In genomic region chr2:170813611-170814550, GRCh38 we compare ENCODE assay signal across 9 cellular contexts. TPM values are rescaled to one million over a fixed set of nuclear protein-coding genes. Genes with fewer than 3 reads are reported as not detected.
DNase-seq lines count a peak whose midpoint lies in the region; ATAC-seq, FAIRE-seq and TF ChIP-seq lines count a peak whose summit lies in the region.
"Had no signal": no experiment of that assay in that cellular context is flagged by ENCODE, and none has a peak within 500 bp of the region (broad histone marks: within the 10 kb centered on the region; RNA-seq: fewer than 3 reads in every experiment).

No MANE protein-coding gene starts in this region.

- H3K4me3 ChIP-seq in H7 (ENCODE audit: insufficient read depth, low read depth, low read length) (peak overlapping the region; percentile 33), iPS-15b (ENCODE audit: low read depth, low read length) (peak overlapping the region; percentile 62)

- TF ChIP-seq CTCF in D721Med (IDR thresholded peaks at IDR 0.05; ENCODE audit: insufficient read depth, missing control alignments): no peak

- peak; percentile 19; the same call in 1 of the 3 replicates for ATAC-seq in SK-N-SH treated with all-trans-retinoic acid at 6 μM for 48 hours
- ATAC-seq: left colon had no signal

- no peaks in the 10 kb centered on the region for H3K9me3 ChIP-seq in iPS-15b (ENCODE audit: control insufficient read depth, insufficient read depth, low read length)

- H3K9ac ChIP-seq in iPS-15b (ENCODE audit: low read depth, low read length): no peak overlapping the region

- H3K36me3 ChIP-seq in H7 (replicated peaks; ENCODE audit: control insufficient read depth, insufficient read depth, low read length): no peaks in the 10 kb centered on the region
- no peaks in the 10 kb centered on the region for H3K36me3 ChIP-seq in iPS-15b (ENCODE audit: control insufficient read depth, insufficient read depth, low read length)

- H3K27me3 ChIP-seq in H7 (ENCODE audit: control insufficient read depth, insufficient read depth, low read length) (peaks cover 57% of the 10 kb centered on the region), iPS-15b (ENCODE audit: control insufficient read depth, insufficient read depth, low read length) (peaks cover 56% of the 10 kb centered on the region)

- DNase-seq in A172 (ENCODE audit: low spot score) (peak; percentile 20), H7 (peak; percentile 81), NCI-H524 treated with DMSO at 0.1 percent for 48 hours (lab: John Stamatoyannopoulos, UW) (no peak), D721Med (ENCODE audit: insufficient read length, low spot score) (no peak)
- no peak for DNase-seq in activated CD8-positive, alpha-beta memory T cell treated with anti-CD3 and anti-CD28 coated beads for 24 hours
- DNase-seq in activated effector memory CD4-positive, alpha-beta T cell treated with Interleukin-2 at 50 U/mL for 16 hours: no peak

- peaks cover 4% of the 10 kb centered on the region for H3K4me1 ChIP-seq in iPS-15b (ENCODE audit: control insufficient read depth, insufficient read depth, low read length)

- FAIRE-seq in D721Med (lab: Jason Lieb, UNC): no peak

TF ChIP-seq in SK-N-SH treated with all-trans-retinoic acid at 6 μM for 48 hours, 23 proteins besides CTCF, POLR2A, EP300 and RAD21:
- TF ChIP-seq CREB5 (CRISPR knock-in tag; IDR thresholded peaks at IDR 0.05; ENCODE audit: low read depth): no peak
- 0 out of 2 replicates have a peak, but pooled peaks have one; percentile 84 for TF ChIP-seq CSDC2 (CRISPR knock-in tag; IDR thresholded peaks at IDR 0.05)
- 0 out of 2 replicates have a peak, but pooled peaks have one; percentile 19 for TF ChIP-seq ZFP3 (CRISPR knock-in tag; IDR thresholded peaks at IDR 0.05)
- TF ChIP-seq PATZ1 (CRISPR knock-in tag; IDR thresholded peaks at IDR 0.05; ENCODE audit: borderline replicate concordance): no peak
- TF ChIP-seq ZFP30 (CRISPR knock-in tag; IDR thresholded peaks at IDR 0.05): no peak
- TF ChIP-seq OSR1 (CRISPR knock-in tag; IDR thresholded peaks at IDR 0.05): no peak
- TF ChIP-seq RARB (CRISPR knock-in tag; IDR thresholded peaks at IDR 0.05): no peak

RNA-seq across cellular contexts. Expression of gene GAD1, which starts 2.8 kb away (rescaled TPM):
- 9.9 and 15.2 TPM in 2 replicates for total RNA-seq in A172 (2014; rRNA removed; shearing (Covaris generic))
- total RNA-seq in H7 (2014; rRNA removed; shearing (Covaris generic)): 19.3 and 25.8 TPM in 2 replicates

RNA-seq across cellular contexts. Expression of gene ERICH2, which starts 43.7 kb away (rescaled TPM):
- 0.33 and 0.53 TPM in 2 replicates for total RNA-seq in A172 (2014; rRNA removed; shearing (Covaris generic))
- 0.89 TPM in 1 of 2 replicates, not detected in the other for total RNA-seq in H7 (2014; rRNA removed; shearing (Covaris generic))
- total RNA-seq: left colon had no signal

Comparison
In these comparisons a context has a peak if more than half of its experiments do, and no peak if none do; other contexts are left out.
1. DNase-seq: peak in A172 (single experiment) and H7 (single experiment); none in NCI-H524 treated with DMSO at 0.1 percent for 48 hours (single experiment), activated CD8-positive, alpha-beta memory T cell treated with anti-CD3 and anti-CD28 coated beads for 24 hours (single experiment), activated effector memory CD4-positive, alpha-beta T cell treated with Interleukin-2 at 50 U/mL for 16 hours (single experiment) and D721Med (single experiment).